ENCODE assay signal across 8 cellular contexts in genomic region chr1:148389027-148389339, GRCh38.
DNase-seq lines count a peak whose midpoint lies in the region; TF ChIP-seq lines count a peak whose summit lies in the region.

No MANE protein-coding gene starts in this region.

- peak overlapping the region; percentile 31 for H4K8ac ChIP-seq in mesendoderm (ENCODE audit: low read depth, low read length)

- H3K4me1 ChIP-seq in mesendoderm (ENCODE audit: control insufficient read depth, low read depth, low read length) = peaks cover 2% of the 10 kb centered on the region

- peak overlapping the region; percentile 99 for H3K27ac Mint-ChIP-seq in activated naive CD4-positive, alpha-beta T cell treated with anti-CD3 and anti-CD28 coated beads for 36 hours
- H3K27ac Mint-ChIP-seq in MCF 10A (ENCODE audit: low read depth, unreplicated experiment) (peak overlapping the region; percentile 100), type B pancreatic cell (peak overlapping the region; percentile 99)

- WGBS in mesendoderm (ENCODE audit: extremely low coverage, insufficient coverage, low lambda C conversion rate) = no CpG with 5 or more reads among the region's 6 CpGs

- no peak overlapping the region for H3K4me3 ChIP-seq in mesendoderm (ENCODE audit: low read length)

- no peaks in the 10 kb centered on the region for H3K27me3 Mint-ChIP-seq in activated naive CD4-positive, alpha-beta T cell treated with anti-CD3 and anti-CD28 coated beads for 36 hours (ENCODE audit: low read depth)
- H3K27me3 Mint-ChIP-seq in MCF 10A (ENCODE audit: insufficient read depth, unreplicated experiment) (no peaks in the 10 kb centered on the region), type B pancreatic cell (peaks cover 4% of the 10 kb centered on the region)

- H2AK5ac ChIP-seq in mesendoderm (ENCODE audit: low read length) = no peak overlapping the region

- BruUV-seq in MCF 10A (replicated peaks; lab: Mats Ljungman, UMichigan) = TSS peak; percentile 97

- no peak overlapping the region for H2BK120ac ChIP-seq in mesendoderm (ENCODE audit: low read depth, low read length)

- CTCF ChIA-PET in activated naive CD4-positive, alpha-beta T cell treated with anti-CD3 and anti-CD28 coated beads for 36 hours (lab: Charles Lee) = interaction anchor here (0.9 to 1.0 kb wide), 2 partner anchors 15 to 17 kb away, joined by 3 to 4 read pairs; no protein-coding TSS in a partner anchor
- CTCF ChIA-PET in MCF 10A (lab: Yijun Ruan, JAX) = interaction anchor here (0.6 to 7.7 kb wide), 4 partner anchors 17 to 1163 kb away, joined by 3 to 53 read pairs (median 3); no protein-coding TSS in a partner anchor

- H3K4ac ChIP-seq in mesendoderm (ENCODE audit: low read depth, low read length) = no peak overlapping the region

- H3K27me3 ChIP-seq in mesendoderm (ENCODE audit: insufficient read depth, low read length, poor library complexity) = no peaks in the 10 kb centered on the region

- H2BK15ac ChIP-seq in mesendoderm (replicated peaks; ENCODE audit: low read depth) = no peak overlapping the region

- TF ChIP-seq CTCF in MCF 10A (IDR thresholded peaks at IDR 0.05; ENCODE audit: unreplicated experiment) (no peak), type B pancreatic cell (conservative IDR thresholded peaks at IDR 0.05) (no peak)

- DNase-seq in activated naive CD4-positive, alpha-beta T cell treated with anti-CD3 and anti-CD28 coated beads for 36 hours = no peak
- DNase-seq in activated naive CD4-positive, alpha-beta T cell (lab: John Stamatoyannopoulos, UW) = no peak
- DNase-seq in MCF 10A (ENCODE audit: unreplicated experiment) (no peak), mesendoderm (no peak), type B pancreatic cell (ENCODE audit: extremely low spot score, unreplicated experiment) (no peak), foreskin melanocyte (no peak), cerebellar cortex (ENCODE audit: low spot score) (no peak)
- no peak for DNase-seq in stimulated activated naive CD4-positive, alpha-beta T cell (lab: John Stamatoyannopoulos, UW)

- H3K4me1 Mint-ChIP-seq in activated naive CD4-positive, alpha-beta T cell treated with anti-CD3 and anti-CD28 coated beads for 36 hours (ENCODE audit: low read depth) = peaks cover 37% of the 10 kb centered on the region
- H3K4me1 Mint-ChIP-seq in MCF 10A (ENCODE audit: insufficient read depth, unreplicated experiment) = peaks cover 11% of the 10 kb centered on the region
- H3K4me1 Mint-ChIP-seq in type B pancreatic cell (ENCODE audit: unreplicated experiment) = peaks cover 9% of the 10 kb centered on the region

- intact Hi-C loops in activated naive CD4-positive, alpha-beta T cell treated with anti-CD3 and anti-CD28 coated beads for 36 hours (cut with micrococcal nuclease) = loop anchor here (10.0 kb wide), 1 partner anchor 844 kb away; the partner anchor contains the start of gene BCL9
- intact Hi-C loops in MCF 10A (cut with micrococcal nuclease) = no loop called here

- H2BK5ac ChIP-seq in mesendoderm (ENCODE audit: low read length) = no peak overlapping the region

- no peaks in the 10 kb centered on the region for H3K9me3 Mint-ChIP-seq in activated naive CD4-positive, alpha-beta T cell treated with anti-CD3 and anti-CD28 coated beads for 36 hours
- H3K9me3 Mint-ChIP-seq in MCF 10A (ENCODE audit: unreplicated experiment) (no peaks in the 10 kb centered on the region), type B pancreatic cell (peaks cover 5% of the 10 kb centered on the region)

- no peak overlapping the region for H3K23ac ChIP-seq in mesendoderm (ENCODE audit: low read length)

- POLR2A ChIA-PET in MCF 10A (lab: Yijun Ruan, JAX) = interaction anchor here (0.7 to 1.7 kb wide), 12 partner anchors 11 to 949 kb away, joined by 3 to 13 read pairs (median 4); no protein-coding TSS in a partner anchor

- H3K79me2 ChIP-seq in mesendoderm (ENCODE audit: control insufficient read depth, insufficient read depth, low read length) = no peaks in the 10 kb centered on the region

- no peak overlapping the region for H4K5ac ChIP-seq in mesendoderm (ENCODE audit: low read length)

- no peak overlapping the region for H3K56ac ChIP-seq in mesendoderm (ENCODE audit: low read length)

- no peak overlapping the region for H3K18ac ChIP-seq in mesendoderm (ENCODE audit: low read length)

- H3K27ac ChIP-seq in mesendoderm (ENCODE audit: low read depth, low read length) = no peak overlapping the region

- H3K36me3 Mint-ChIP-seq in activated naive CD4-positive, alpha-beta T cell treated with anti-CD3 and anti-CD28 coated beads for 36 hours (ENCODE audit: low read depth) = no peaks in the 10 kb centered on the region
- H3K36me3 Mint-ChIP-seq in MCF 10A (ENCODE audit: insufficient read depth, unreplicated experiment) = peaks cover 16% of the 10 kb centered on the region
- H3K36me3 Mint-ChIP-seq in type B pancreatic cell = peaks cover 4% of the 10 kb centered on the region

- peak overlapping the region; percentile 89 for H3K4me3 Mint-ChIP-seq in activated naive CD4-positive, alpha-beta T cell treated with anti-CD3 and anti-CD28 coated beads for 36 hours
- H3K4me3 Mint-ChIP-seq in MCF 10A (ENCODE audit: unreplicated experiment) (peak overlapping the region; percentile 88), type B pancreatic cell (peak overlapping the region; percentile 92)

- H3K79me1 ChIP-seq in mesendoderm (ENCODE audit: low read length) = no peaks in the 10 kb centered on the region

- no peak overlapping the region for H3K9ac ChIP-seq in mesendoderm (ENCODE audit: low read length)

- H3K4me2 ChIP-seq in mesendoderm (ENCODE audit: low read length) = no peak overlapping the region

- no peaks in the 10 kb centered on the region for H3K36me3 ChIP-seq in mesendoderm (ENCODE audit: control insufficient read depth, insufficient read depth, low read length)
